Comparison of ENCODE assay signal across 1 cellular context in genomic region chr20:33569290-33570094, GRCh38.
TF ChIP-seq lines count a peak whose summit lies in the region.

No MANE protein-coding gene starts in this region.

TF ChIP-seq in HepG2, 621 proteins besides CTCF, POLR2A, EP300 and RAD21 (continued from another document and continues in another):
- peak; percentile 55; the same call in 1 of the 2 replicates for TF ChIP-seq AHDC1 (CRISPR knock-in tag; IDR thresholded peaks at IDR 0.05; ENCODE audit: borderline replicate concordance)
- no peak for TF ChIP-seq SCMH1 (CRISPR knock-in tag; IDR thresholded peaks at IDR 0.05; ENCODE audit: borderline replicate concordance)
- no peak for TF ChIP-seq ZNF780A (CRISPR knock-in tag; IDR thresholded peaks at IDR 0.05)
- TF ChIP-seq E2F5 (CRISPR knock-in tag; conservative IDR thresholded peaks at IDR 0.05) = no peak
- no peak for TF ChIP-seq MTERF4 (CRISPR knock-in tag; IDR thresholded peaks at IDR 0.05)
- no peak for TF ChIP-seq MXI1 (IDR thresholded peaks at IDR 0.05; ENCODE audit: borderline replicate concordance, low read depth, low read length)
- no peak for TF ChIP-seq ISX (CRISPR knock-in tag; conservative IDR thresholded peaks at IDR 0.05)
- no peak for TF ChIP-seq ZMYM3 (CRISPR knock-in tag; IDR thresholded peaks at IDR 0.05)
- TF ChIP-seq ZBTB49 (CRISPR knock-in tag; IDR thresholded peaks at IDR 0.05; ENCODE audit: borderline replicate concordance) = no peak
- TF ChIP-seq MZF1 (CRISPR knock-in tag; IDR thresholded peaks at IDR 0.05; ENCODE audit: borderline replicate concordance) = no peak
- TF ChIP-seq PHB2 (IDR thresholded peaks at IDR 0.05; ENCODE audit: partially characterized antibody) = no peak
- TF ChIP-seq ZNF230 (CRISPR knock-in tag; IDR thresholded peaks at IDR 0.05) = no peak
- TF ChIP-seq FOXA3 (CRISPR knock-in tag; IDR thresholded peaks at IDR 0.05) = peak; percentile 83
- TF ChIP-seq PAXIP1 (CRISPR knock-in tag; conservative IDR thresholded peaks at IDR 0.05) = peak; percentile 55; the same call in 1 of the 2 replicates
- no peak for TF ChIP-seq ZNF362 (CRISPR knock-in tag; IDR thresholded peaks at IDR 0.05; ENCODE audit: borderline replicate concordance)
- TF ChIP-seq LRRFIP1 (CRISPR knock-in tag; conservative IDR thresholded peaks at IDR 0.05) = no peak
- TF ChIP-seq SIN3B (IDR thresholded peaks at IDR 0.05; ENCODE audit: low read length) = no peak
- TF ChIP-seq JARID2 (CRISPR knock-in tag; IDR thresholded peaks at IDR 0.05; ENCODE audit: insufficient replicate concordance) = no peak
- peak; percentile 91 for TF ChIP-seq RXRB (CRISPR knock-in tag; IDR thresholded peaks at IDR 0.05; ENCODE audit: borderline replicate concordance)
- TF ChIP-seq NFRKB (IDR thresholded peaks at IDR 0.05) = no peak
- TF ChIP-seq TARDBP (CRISPR knock-in tag; IDR thresholded peaks at IDR 0.05) = no peak
- no peak for TF ChIP-seq MYNN (CRISPR knock-in tag; IDR thresholded peaks at IDR 0.05; ENCODE audit: low read depth)
- no peak for TF ChIP-seq ZNF264 (CRISPR knock-in tag; IDR thresholded peaks at IDR 0.05)
- no peak for TF ChIP-seq ZNF614 (CRISPR knock-in tag; IDR thresholded peaks at IDR 0.05; ENCODE audit: borderline replicate concordance)
- no peak for TF ChIP-seq TRIM22 (IDR thresholded peaks at IDR 0.05)
- TF ChIP-seq SRF (IDR thresholded peaks at IDR 0.05; ENCODE audit: low read depth, low read length) = no peak
- TF ChIP-seq TFE3 (CRISPR knock-in tag; IDR thresholded peaks at IDR 0.05) = no peak
